In the genomic region with DNA sequence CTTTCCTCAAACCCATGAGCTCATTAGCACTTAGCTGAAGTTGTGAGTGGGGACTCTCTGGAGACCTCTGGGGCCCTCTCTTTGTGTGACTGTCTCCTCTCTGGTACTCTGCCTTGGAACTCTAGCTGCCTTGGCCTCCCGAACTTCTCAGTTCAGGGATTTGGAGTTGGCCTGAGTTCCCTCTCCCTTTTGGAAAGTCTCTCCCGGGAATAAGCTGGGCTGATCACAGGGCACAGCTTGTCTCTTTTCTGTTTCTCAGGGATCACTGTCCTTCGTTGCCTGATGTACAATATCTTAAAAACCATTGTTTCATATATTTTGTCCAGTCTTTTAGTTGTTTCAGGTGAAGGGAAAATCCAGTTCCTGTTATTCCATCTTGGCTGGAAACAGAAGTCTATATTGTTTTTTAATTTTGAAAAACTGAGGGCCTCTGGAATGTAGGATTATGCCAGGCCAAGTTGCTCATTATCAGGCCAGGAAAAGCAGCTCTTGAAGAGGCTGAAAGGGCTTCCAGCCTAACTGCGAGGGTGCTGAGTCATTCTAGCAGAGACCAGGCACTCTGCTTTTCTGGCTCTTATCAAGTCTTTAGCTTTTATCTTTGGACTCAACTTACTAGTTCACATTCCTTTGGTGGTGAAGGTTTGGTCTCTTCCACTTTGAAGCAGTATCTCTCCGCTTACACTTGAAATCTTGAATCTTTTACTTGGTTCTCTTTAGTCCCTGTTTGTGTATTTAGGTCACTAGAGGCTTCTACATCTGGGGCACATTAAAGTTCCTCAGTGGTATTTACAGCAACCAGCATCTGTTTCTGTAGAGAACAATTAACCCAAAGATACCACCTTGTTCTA, we compare ENCODE assay signal across 6 cellular contexts. TPM values are rescaled to one million over a fixed set of nuclear protein-coding genes. Genes with fewer than 3 reads are reported as not detected.
DNase-seq lines count a peak whose midpoint lies in the region; ATAC-seq and TF ChIP-seq lines count a peak whose summit lies in the region.

No MANE protein-coding gene starts in this region.

- peak overlapping the region; percentile 31 to 72 for H3K27ac ChIP-seq in liver (ENCODE audit: low read depth in 1 of 2, low read length in 2 of 2)

- no peak for TF ChIP-seq CTCF in GM12864 (IDR thresholded peaks at IDR 0.05; ENCODE audit: low read depth, low read length, missing control alignments)
- TF ChIP-seq CTCF in liver (IDR thresholded peaks at IDR 0.05; ENCODE audit: low read depth, low read length, missing input control), result no peak

- peak; percentile 13 for DNase-seq in GM12864 (ENCODE audit: low read depth)
- DNase-seq in SW480 (ENCODE audit: low spot score), result peak; percentile 56
- no peak for DNase-seq in NCI-H1048 (lab: John Stamatoyannopoulos, UW)

- no peak overlapping the region for H3K9ac ChIP-seq in liver (ENCODE audit: low read depth in 1 of 2, low read length in 2 of 2)

- H3K4me3 ChIP-seq in GM12864 (ENCODE audit: low read depth, low read length), result no peak overlapping the region
- no peak overlapping the region for H3K4me3 ChIP-seq in liver (ENCODE audit: low read depth in 1 of 3, low read length in 3 of 3)

- TF ChIP-seq RAD21 in liver (IDR thresholded peaks at IDR 0.05), result no peak

- no peak for ATAC-seq in HG03095 (IDR thresholded peaks at IDR 0.05; ENCODE audit: unreplicated experiment)
- no peak for ATAC-seq in HG03280 (IDR thresholded peaks at IDR 0.05; ENCODE audit: unreplicated experiment)

- no peaks in the 10 kb centered on the region for H3K27me3 ChIP-seq in liver (ENCODE audit: control insufficient read depth in 4 of 4, insufficient read depth in 4 of 4, low read length in 3 of 4)

- no peaks in the 10 kb centered on the region for H3K36me3 ChIP-seq in liver (ENCODE audit: control insufficient read depth in 4 of 4, insufficient read depth in 3 of 4, low read depth in 1 of 4, low read length in 3 of 4)

- H3K9me3 ChIP-seq in liver (ENCODE audit: control insufficient read depth in 4 of 4, low read length in 3 of 4), result no peaks in the 10 kb centered on the region

- WGBS in liver, result 72% methylated on average over 5 of the region's 5 CpGs

- peaks cover 0 to 3% (median 0%) of the 10 kb centered on the region in 4 donors for H3K4me1 ChIP-seq in liver (ENCODE audit: control insufficient read depth in 4 of 4, insufficient read depth in 4 of 4, low read length in 3 of 4)

TF ChIP-seq in liver, 16 proteins besides CTCF, POLR2A, EP300 and RAD21:
- TF ChIP-seq, protein P1, sequence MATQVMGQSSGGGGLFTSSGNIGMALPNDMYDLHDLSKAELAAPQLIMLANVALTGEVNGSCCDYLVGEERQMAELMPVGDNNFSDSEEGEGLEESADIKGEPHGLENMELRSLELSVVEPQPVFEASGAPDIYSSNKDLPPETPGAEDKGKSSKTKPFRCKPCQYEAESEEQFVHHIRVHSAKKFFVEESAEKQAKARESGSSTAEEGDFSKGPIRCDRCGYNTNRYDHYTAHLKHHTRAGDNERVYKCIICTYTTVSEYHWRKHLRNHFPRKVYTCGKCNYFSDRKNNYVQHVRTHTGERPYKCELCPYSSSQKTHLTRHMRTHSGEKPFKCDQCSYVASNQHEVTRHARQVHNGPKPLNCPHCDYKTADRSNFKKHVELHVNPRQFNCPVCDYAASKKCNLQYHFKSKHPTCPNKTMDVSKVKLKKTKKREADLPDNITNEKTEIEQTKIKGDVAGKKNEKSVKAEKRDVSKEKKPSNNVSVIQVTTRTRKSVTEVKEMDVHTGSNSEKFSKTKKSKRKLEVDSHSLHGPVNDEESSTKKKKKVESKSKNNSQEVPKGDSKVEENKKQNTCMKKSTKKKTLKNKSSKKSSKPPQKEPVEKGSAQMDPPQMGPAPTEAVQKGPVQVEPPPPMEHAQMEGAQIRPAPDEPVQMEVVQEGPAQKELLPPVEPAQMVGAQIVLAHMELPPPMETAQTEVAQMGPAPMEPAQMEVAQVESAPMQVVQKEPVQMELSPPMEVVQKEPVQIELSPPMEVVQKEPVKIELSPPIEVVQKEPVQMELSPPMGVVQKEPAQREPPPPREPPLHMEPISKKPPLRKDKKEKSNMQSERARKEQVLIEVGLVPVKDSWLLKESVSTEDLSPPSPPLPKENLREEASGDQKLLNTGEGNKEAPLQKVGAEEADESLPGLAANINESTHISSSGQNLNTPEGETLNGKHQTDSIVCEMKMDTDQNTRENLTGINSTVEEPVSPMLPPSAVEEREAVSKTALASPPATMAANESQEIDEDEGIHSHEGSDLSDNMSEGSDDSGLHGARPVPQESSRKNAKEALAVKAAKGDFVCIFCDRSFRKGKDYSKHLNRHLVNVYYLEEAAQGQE (IDR thresholded peaks at IDR 0.05), result no peak
- TF ChIP-seq RXRA (IDR thresholded peaks at IDR 0.05) (peak in 1 of 2 donors; percentile 21), HNF4A (conservative IDR thresholded peaks at IDR 0.05) (peak in 1 of 2 donors; percentile 15), NR2F2 (IDR thresholded peaks at IDR 0.05) (peak; percentile 70), JUND (IDR thresholded peaks at IDR 0.05) (peak; percentile 55 to 57), SP1 (IDR thresholded peaks at IDR 0.05) (peak; percentile 30), GABPA (IDR thresholded peaks at IDR 0.05 in 1 of 2, conservative IDR thresholded peaks at IDR 0.05 in 1 of 2) (no peak)

RNA-seq across cellular contexts. Expression of a gene that starts 8.4 kb away (rescaled TPM):
- 10 to 100 TPM; 13.0 to 23.0 TPM for total RNA-seq in liver
- polyA plus RNA-seq in liver, result 10 to 100 TPM; 33.7 to 65.0 TPM

RNA-seq across cellular contexts. Expression of a gene that starts 44.6 kb away (rescaled TPM):
- total RNA-seq in liver, result 1 to 10 TPM in 1 of 2 donors, under 1 TPM in 1; 0.09 to 1.1 TPM
- under 1 TPM; 0.23 to 0.26 TPM for polyA plus RNA-seq in liver

RNA-seq across cellular contexts. Expression of a gene that starts 44.7 kb away (rescaled TPM):
- total RNA-seq in liver, result 10 to 100 TPM; 20.9 to 27.5 TPM
- 10 to 100 TPM; 15.7 to 24.8 TPM for polyA plus RNA-seq in liver

RNA-seq across cellular contexts. Expression of a gene that starts 54.1 kb away (rescaled TPM):
- 100 to 1,000 TPM in 1 of 2 donors, 10 to 100 TPM in 1; 99.1 to 258 TPM for total RNA-seq in liver
- 10 to 100 TPM; 40.2 to 49.3 TPM for polyA plus RNA-seq in liver
